Comparison of ENCODE assay signal across 11 cellular contexts in genomic region chr1:163796394-163796821, GRCh38.
DNase-seq lines count a peak whose midpoint lies in the region; ATAC-seq, FAIRE-seq and TF ChIP-seq lines count a peak whose summit lies in the region.
"Had no signal": no experiment of that assay in that cellular context is flagged by ENCODE, and none has a peak within 500 bp of the region (broad histone marks: within the 10 kb centered on the region; RNA-seq: fewer than 3 reads in every experiment).

No MANE protein-coding gene starts in this region.

- H3K23ac ChIP-seq in H1 (ENCODE audit: insufficient read length), result no peak overlapping the region

- no peak overlapping the region for H3K4me3 Mint-ChIP-seq in activated CD4-positive, alpha-beta T cell treated with anti-CD3 and anti-CD28 coated beads, Interleukin-2, amount 10 ng/mL, durations not matched to agents 7 days and 5 days
- H3K4me3 Mint-ChIP-seq: naive thymus-derived CD4-positive, alpha-beta T cell had no signal

- TF ChIP-seq POLR2A in H1 (IDR thresholded peaks at IDR 0.05; ENCODE audit: control extremely low read depth in 1 of 2, low read depth in 2 of 2, low read length in 2 of 2), result no peak

- H3K18ac ChIP-seq in H1 (ENCODE audit: extremely low read depth, low read length), result no peak overlapping the region

- no peak overlapping the region for H3K4me3 ChIP-seq in H1 (ENCODE audit: extremely low read depth in 1 of 4, insufficient read depth in 2 of 4, low read depth in 3 of 4, low read length in 4 of 4)
- H3K4me3 ChIP-seq: adrenal gland had no signal

- TF ChIP-seq CTCF in H1 (IDR thresholded peaks at IDR 0.05; ENCODE audit: control extremely low read depth in 1 of 3, insufficient read depth in 1 of 3, low read depth in 1 of 3, low read length in 3 of 3), result no peak

- 0 out of 8 replicates have a peak, but pooled peaks cover 0 to 5% (median 0%) of the 10 kb centered on the region in 4 experiments for H3K36me3 ChIP-seq in H1 (ENCODE audit: control insufficient read depth in 2 of 4, insufficient read depth in 4 of 4, low read length in 3 of 4)
- H3K36me3 ChIP-seq: adrenal gland had no signal

- no peak overlapping the region for H3K14ac ChIP-seq in H1 (ENCODE audit: insufficient read length)

- H3K27me3 Mint-ChIP-seq in activated CD4-positive, alpha-beta T cell treated with anti-CD3 and anti-CD28 coated beads, Interleukin-2, amount 10 ng/mL, durations not matched to agents 7 days and 5 days, result no peaks in the 10 kb centered on the region
- H3K27me3 Mint-ChIP-seq: naive thymus-derived CD4-positive, alpha-beta T cell had no signal

- H3K4ac ChIP-seq in H1 (replicated peaks; ENCODE audit: insufficient read length, low read depth, low read length), result no peak overlapping the region

- no peaks in the 10 kb centered on the region for H3K27me3 ChIP-seq in H1 (replicated peaks in 1 of 4; ENCODE audit: control insufficient read depth in 3 of 4, extremely low read depth in 1 of 4, insufficient read depth in 3 of 4, low read length in 3 of 4)
- H3K27me3 ChIP-seq: adrenal gland had no signal

- H3K79me1 ChIP-seq in H1 (ENCODE audit: low read depth, low read length), result no peaks in the 10 kb centered on the region

- no peak overlapping the region for H2BK5ac ChIP-seq in H1 (ENCODE audit: low read depth, low read length)

- 48% methylated on average over 2 of the region's 2 CpGs; no CpG with 5 or more reads in 1 of the 2 experiments for WGBS in H1 (ENCODE audit: extremely low coverage in 1 of 2, insufficient coverage in 1 of 2, insufficient read length in 1 of 2, insufficient replicate concordance in 2 of 2, low coverage in 1 of 2, low lambda C conversion rate in 2 of 2, missing lambda C conversion rate in 1 of 2), 2 experiments

- no peak overlapping the region for H3K4me2 ChIP-seq in H1 (ENCODE audit: insufficient read depth in 1 of 2, low read depth in 2 of 2, low read length in 2 of 2)

- no peaks in the 10 kb centered on the region for H3K23me2 ChIP-seq in H1 (ENCODE audit: low read depth, low read length)

- no peaks in the 10 kb centered on the region for H4K20me1 ChIP-seq in H1 (replicated peaks in 1 of 2; ENCODE audit: control insufficient read depth in 1 of 2, insufficient read depth in 2 of 2, low read length in 2 of 2)

- H4K8ac ChIP-seq in H1 (ENCODE audit: extremely low read depth, insufficient read depth, low read length), result no peak overlapping the region

- no peak overlapping the region for H2BK12ac ChIP-seq in H1 (ENCODE audit: low read depth, low read length)

- no peak for ATAC-seq in HG03039 (IDR thresholded peaks at IDR 0.05; ENCODE audit: unreplicated experiment)
- ATAC-seq: naive thymus-derived CD4-positive, alpha-beta T cell had no signal

- no peak overlapping the region for H2BK20ac ChIP-seq in H1 (ENCODE audit: low read length)

- no peak overlapping the region for H3K27ac ChIP-seq in H1 (ENCODE audit: low read depth, low read length)
- H3K27ac ChIP-seq: adrenal gland had no signal

- peak; percentile 16 for DNase-seq in GM04504 (ENCODE audit: low read depth)
- DNase-seq in NCI-H2196 treated with DMSO at 0.1 percent for 48 hours (lab: John Stamatoyannopoulos, UW; ENCODE audit: unreplicated experiment), result peak; percentile 69
- no peak for DNase-seq in H1 (ENCODE audit: low read depth in 1 of 2, low spot score in 2 of 2)
- DNase-seq in pons (ENCODE audit: low spot score), result peak; percentile 5
- no peak for DNase-seq in HUDEP-2 (lab: John Stamatoyannopoulos, UW; ENCODE audit: unreplicated experiment in 76 of 76)
- no peak for DNase-seq in activated CD4-positive, alpha-beta T cell treated with anti-CD3 and anti-CD28 coated beads, Interleukin-2, amount 10 ng/mL, durations not matched to agents 7 days and 5 days
- DNase-seq: adrenal gland; naive thymus-derived CD4-positive, alpha-beta T cell; stimulated activated CD8-positive, alpha-beta memory T cell treated with anti-CD3 and anti-CD28 coated beads, Interleukin-4, amount 100 ng/mL, for 48 hours; T-helper 9 cell had no signal

- CTCF ChIA-PET in H1 (lab: Charles Lee; ENCODE audit: partially characterized antibody), result interaction anchor here (0.7 to 1.9 kb wide), 4 partner anchors 9 to 515 kb away, joined by 3 to 5 read pairs (median 3); no protein-coding TSS in a partner anchor
- CTCF ChIA-PET in activated CD4-positive, alpha-beta T cell treated with anti-CD3 and anti-CD28 coated beads, Interleukin-2, amount 10 ng/mL, durations not matched to agents 7 days and 5 days (lab: Charles Lee), result no interaction called here

- no peak overlapping the region for H2AK5ac ChIP-seq in H1 (ENCODE audit: low read depth, low read length)

- no peak overlapping the region for H3K56ac ChIP-seq in H1 (replicated peaks; ENCODE audit: insufficient read length, low read depth, low read length)

- no peaks in the 10 kb centered on the region for H3K79me2 ChIP-seq in H1 (ENCODE audit: control insufficient read depth in 1 of 2, insufficient read depth in 2 of 2, low read length in 2 of 2)

- no peak overlapping the region for H2BK120ac ChIP-seq in H1 (replicated peaks; ENCODE audit: low read depth, low read length)

- FAIRE-seq in H1 (lab: Jason Lieb, UNC), result no peak

- POLR2A ChIA-PET in H1 (lab: Charles Lee; ENCODE audit: partially characterized antibody), result no interaction called here
- POLR2A ChIA-PET in activated CD4-positive, alpha-beta T cell treated with anti-CD3 and anti-CD28 coated beads, Interleukin-2, amount 10 ng/mL, durations not matched to agents 7 days and 5 days (lab: Charles Lee), result no interaction called here

- peaks cover 0 to 9% (median 0%) of the 10 kb centered on the region in 4 experiments; a peak in 1 of 7 replicates for H3K4me1 ChIP-seq in H1 (replicated peaks in 1 of 4; ENCODE audit: control insufficient read depth in 3 of 4, insufficient read depth in 4 of 4, low read length in 3 of 4)
- H3K4me1 ChIP-seq: adrenal gland had no signal

- TF ChIP-seq EP300 in H1 (IDR thresholded peaks at IDR 0.05; ENCODE audit: borderline replicate concordance in 1 of 2, low read depth in 2 of 2, low read length in 2 of 2), result no peak

- H3K4me1 Mint-ChIP-seq in activated CD4-positive, alpha-beta T cell treated with anti-CD3 and anti-CD28 coated beads, Interleukin-2, amount 10 ng/mL, durations not matched to agents 7 days and 5 days, result no peaks in the 10 kb centered on the region
- H3K4me1 Mint-ChIP-seq: naive thymus-derived CD4-positive, alpha-beta T cell had no signal

- no peak overlapping the region for H3K27ac Mint-ChIP-seq in activated CD4-positive, alpha-beta T cell treated with anti-CD3 and anti-CD28 coated beads, Interleukin-2, amount 10 ng/mL, durations not matched to agents 7 days and 5 days
- H3K27ac Mint-ChIP-seq: naive thymus-derived CD4-positive, alpha-beta T cell had no signal

- no peaks in the 10 kb centered on the region for H3K36me3 Mint-ChIP-seq in activated CD4-positive, alpha-beta T cell treated with anti-CD3 and anti-CD28 coated beads, Interleukin-2, amount 10 ng/mL, durations not matched to agents 7 days and 5 days (ENCODE audit: low read depth)
- H3K36me3 Mint-ChIP-seq: naive thymus-derived CD4-positive, alpha-beta T cell had no signal

- no peak overlapping the region for H4K5ac ChIP-seq in H1 (ENCODE audit: insufficient read length, low read depth, low read length)

- no peak overlapping the region; the same call in 1 of the 2 replicates for H2BK15ac ChIP-seq in H1 (ENCODE audit: low read length)

- H3K9me3 ChIP-seq in H1 (ENCODE audit: insufficient read depth in 2 of 2, low read depth in 1 of 2, low read length in 1 of 2), result peaks cover 3 to 14% of the 10 kb centered on the region in 2 experiments; a peak in 3 of 4 replicates
- H3K9me3 ChIP-seq: adrenal gland had no signal

- no peak overlapping the region for H3K9ac ChIP-seq in H1 (replicated peaks in 1 of 4; ENCODE audit: extremely low read depth in 1 of 4, low read depth in 3 of 4, low read length in 3 of 4)

- no peak overlapping the region for H4K91ac ChIP-seq in H1 (replicated peaks; ENCODE audit: insufficient read length, low read length)

- no peak for TF ChIP-seq RAD21 in H1 (IDR thresholded peaks at IDR 0.05 in 1 of 2, conservative IDR thresholded peaks at IDR 0.05 in 1 of 2; ENCODE audit: low read depth in 2 of 2, low read length in 2 of 2)

- H2AFZ ChIP-seq in H1 (ENCODE audit: low read length), result peak overlapping the region; percentile 29; the same call in 1 of the 2 replicates

- peaks cover 2% of the 10 kb centered on the region for H3K9me3 Mint-ChIP-seq in activated CD4-positive, alpha-beta T cell treated with anti-CD3 and anti-CD28 coated beads, Interleukin-2, amount 10 ng/mL, durations not matched to agents 7 days and 5 days

TF ChIP-seq in H1, 55 proteins besides CTCF, POLR2A, EP300 and RAD21 (continues in another document):
- TF ChIP-seq HDAC6 (IDR thresholded peaks at IDR 0.05; ENCODE audit: low read depth, low read length) (no peak), KDM5A (IDR thresholded peaks at IDR 0.05; ENCODE audit: low read length) (no peak), TBP (IDR thresholded peaks at IDR 0.05; ENCODE audit: low read depth, low read length) (no peak)

Comparison
In these comparisons a context has a peak if more than half of its experiments do, and no peak if none do; other contexts are left out.
1. DNase-seq: peak in GM04504 (single experiment), NCI-H2196 treated with DMSO at 0.1 percent for 48 hours (single experiment) and pons (single experiment); none in H1 (0 of 2), HUDEP-2 (0 of 76) and activated CD4-positive, alpha-beta T cell treated with anti-CD3 and anti-CD28 coated beads, Interleukin-2, amount 10 ng/mL, durations not matched to agents 7 days and 5 days (single experiment).